1 cellular context compared by ENCODE assay signal in the genomic region with DNA sequence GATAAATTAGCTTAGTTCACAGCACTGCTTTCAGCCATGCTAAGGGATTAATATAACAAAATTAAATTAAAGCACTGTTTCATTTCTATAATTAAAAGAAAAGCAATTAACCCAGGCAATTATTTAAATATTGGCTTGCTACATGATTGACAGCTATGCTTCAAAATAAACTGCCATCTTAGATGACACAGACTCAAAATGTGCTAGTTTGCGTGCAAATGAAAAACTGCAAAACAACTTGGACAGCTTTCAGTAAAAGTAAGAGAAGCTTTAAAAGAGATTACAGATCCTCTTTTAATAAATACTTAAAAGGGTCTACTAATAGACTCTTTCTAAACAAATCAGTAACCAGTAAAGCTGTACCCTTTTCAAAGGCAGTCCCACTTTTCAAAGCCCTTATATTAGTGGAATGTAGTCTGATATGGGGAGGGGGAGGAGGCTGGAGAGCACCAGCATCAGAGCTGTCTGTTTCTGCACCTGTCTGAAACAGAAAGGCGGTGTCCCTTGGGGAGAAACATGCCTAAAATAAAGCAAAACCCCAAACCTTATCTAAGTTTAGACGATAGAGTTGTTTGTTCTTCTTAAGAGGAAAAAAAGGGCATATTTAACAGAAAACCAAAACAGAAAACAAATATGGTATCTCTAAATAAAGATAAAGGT.
TF ChIP-seq lines count a peak whose summit lies in the region.

No MANE protein-coding gene starts in this region.

TF ChIP-seq in GM12878, 131 proteins besides CTCF, POLR2A, EP300 and RAD21 (continued from another document and continues in another):
- TF ChIP-seq TCF7 (IDR thresholded peaks at IDR 0.05; ENCODE audit: borderline replicate concordance): no peak
- no peak for TF ChIP-seq EGR1 (IDR thresholded peaks at IDR 0.05; ENCODE audit: borderline replicate concordance in 1 of 2, low read depth in 2 of 2, low read length in 2 of 2)
- TF ChIP-seq PKNOX1 (IDR thresholded peaks at IDR 0.05): peak; percentile 97
- no peak for TF ChIP-seq TAF1 (IDR thresholded peaks at IDR 0.05; ENCODE audit: borderline replicate concordance, low read depth, low read length)
- TF ChIP-seq ATF7 (IDR thresholded peaks at IDR 0.05; ENCODE audit: low read depth): peak; percentile 76
- TF ChIP-seq FOS (IDR thresholded peaks at IDR 0.05; ENCODE audit: borderline replicate concordance, extremely low read depth, insufficient read length): no peak
- no peak for TF ChIP-seq ZSCAN29 (IDR thresholded peaks at IDR 0.05)
- TF ChIP-seq MXI1 (IDR thresholded peaks at IDR 0.05; ENCODE audit: low read depth, low read length): peak; percentile 74
- TF ChIP-seq, protein P1, sequence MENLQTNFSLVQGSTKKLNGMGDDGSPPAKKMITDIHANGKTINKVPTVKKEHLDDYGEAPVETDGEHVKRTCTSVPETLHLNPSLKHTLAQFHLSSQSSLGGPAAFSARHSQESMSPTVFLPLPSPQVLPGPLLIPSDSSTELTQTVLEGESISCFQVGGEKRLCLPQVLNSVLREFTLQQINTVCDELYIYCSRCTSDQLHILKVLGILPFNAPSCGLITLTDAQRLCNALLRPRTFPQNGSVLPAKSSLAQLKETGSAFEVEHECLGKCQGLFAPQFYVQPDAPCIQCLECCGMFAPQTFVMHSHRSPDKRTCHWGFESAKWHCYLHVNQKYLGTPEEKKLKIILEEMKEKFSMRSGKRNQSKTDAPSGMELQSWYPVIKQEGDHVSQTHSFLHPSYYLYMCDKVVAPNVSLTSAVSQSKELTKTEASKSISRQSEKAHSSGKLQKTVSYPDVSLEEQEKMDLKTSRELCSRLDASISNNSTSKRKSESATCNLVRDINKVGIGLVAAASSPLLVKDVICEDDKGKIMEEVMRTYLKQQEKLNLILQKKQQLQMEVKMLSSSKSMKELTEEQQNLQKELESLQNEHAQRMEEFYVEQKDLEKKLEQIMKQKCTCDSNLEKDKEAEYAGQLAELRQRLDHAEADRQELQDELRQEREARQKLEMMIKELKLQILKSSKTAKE (IDR thresholded peaks at IDR 0.05; ENCODE audit: low read depth, poor library complexity, severe bottlenecking): peak; percentile 92
- TF ChIP-seq, protein P2, sequence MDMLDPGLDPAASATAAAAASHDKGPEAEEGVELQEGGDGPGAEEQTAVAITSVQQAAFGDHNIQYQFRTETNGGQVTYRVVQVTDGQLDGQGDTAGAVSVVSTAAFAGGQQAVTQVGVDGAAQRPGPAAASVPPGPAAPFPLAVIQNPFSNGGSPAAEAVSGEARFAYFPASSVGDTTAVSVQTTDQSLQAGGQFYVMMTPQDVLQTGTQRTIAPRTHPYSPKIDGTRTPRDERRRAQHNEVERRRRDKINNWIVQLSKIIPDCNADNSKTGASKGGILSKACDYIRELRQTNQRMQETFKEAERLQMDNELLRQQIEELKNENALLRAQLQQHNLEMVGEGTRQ (IDR thresholded peaks at IDR 0.05; ENCODE audit: borderline replicate concordance, low read depth, low read length): no peak
- peak; percentile 99 for TF ChIP-seq MEF2A (IDR thresholded peaks at IDR 0.05; ENCODE audit: insufficient read depth, low read depth, low read length)
- TF ChIP-seq LARP7 (IDR thresholded peaks at IDR 0.05): no peak
- no peak for TF ChIP-seq RBBP5 (conservative IDR thresholded peaks at IDR 0.05)
- no peak for TF ChIP-seq ZBTB40 (IDR thresholded peaks at IDR 0.05; ENCODE audit: borderline replicate concordance)
- TF ChIP-seq, protein P3, sequence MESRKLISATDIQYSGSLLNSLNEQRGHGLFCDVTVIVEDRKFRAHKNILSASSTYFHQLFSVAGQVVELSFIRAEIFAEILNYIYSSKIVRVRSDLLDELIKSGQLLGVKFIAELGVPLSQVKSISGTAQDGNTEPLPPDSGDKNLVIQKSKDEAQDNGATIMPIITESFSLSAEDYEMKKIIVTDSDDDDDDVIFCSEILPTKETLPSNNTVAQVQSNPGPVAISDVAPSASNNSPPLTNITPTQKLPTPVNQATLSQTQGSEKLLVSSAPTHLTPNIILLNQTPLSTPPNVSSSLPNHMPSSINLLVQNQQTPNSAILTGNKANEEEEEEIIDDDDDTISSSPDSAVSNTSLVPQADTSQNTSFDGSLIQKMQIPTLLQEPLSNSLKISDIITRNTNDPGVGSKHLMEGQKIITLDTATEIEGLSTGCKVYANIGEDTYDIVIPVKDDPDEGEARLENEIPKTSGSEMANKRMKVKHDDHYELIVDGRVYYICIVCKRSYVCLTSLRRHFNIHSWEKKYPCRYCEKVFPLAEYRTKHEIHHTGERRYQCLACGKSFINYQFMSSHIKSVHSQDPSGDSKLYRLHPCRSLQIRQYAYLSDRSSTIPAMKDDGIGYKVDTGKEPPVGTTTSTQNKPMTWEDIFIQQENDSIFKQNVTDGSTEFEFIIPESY (IDR thresholded peaks at IDR 0.05): no peak
- TF ChIP-seq, protein P4, sequence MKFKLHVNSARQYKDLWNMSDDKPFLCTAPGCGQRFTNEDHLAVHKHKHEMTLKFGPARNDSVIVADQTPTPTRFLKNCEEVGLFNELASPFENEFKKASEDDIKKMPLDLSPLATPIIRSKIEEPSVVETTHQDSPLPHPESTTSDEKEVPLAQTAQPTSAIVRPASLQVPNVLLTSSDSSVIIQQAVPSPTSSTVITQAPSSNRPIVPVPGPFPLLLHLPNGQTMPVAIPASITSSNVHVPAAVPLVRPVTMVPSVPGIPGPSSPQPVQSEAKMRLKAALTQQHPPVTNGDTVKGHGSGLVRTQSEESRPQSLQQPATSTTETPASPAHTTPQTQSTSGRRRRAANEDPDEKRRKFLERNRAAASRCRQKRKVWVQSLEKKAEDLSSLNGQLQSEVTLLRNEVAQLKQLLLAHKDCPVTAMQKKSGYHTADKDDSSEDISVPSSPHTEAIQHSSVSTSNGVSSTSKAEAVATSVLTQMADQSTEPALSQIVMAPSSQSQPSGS (IDR thresholded peaks at IDR 0.05; ENCODE audit: low read length): peak; percentile 92
- TF ChIP-seq RFX5 (IDR thresholded peaks at IDR 0.05; ENCODE audit: low read depth, low read length): no peak
- peak; percentile 90 for TF ChIP-seq ZBED1 (IDR thresholded peaks at IDR 0.05; ENCODE audit: borderline replicate concordance)
- no peak for TF ChIP-seq ZNF207 (IDR thresholded peaks at IDR 0.05; ENCODE audit: borderline replicate concordance)
- TF ChIP-seq, protein P5, sequence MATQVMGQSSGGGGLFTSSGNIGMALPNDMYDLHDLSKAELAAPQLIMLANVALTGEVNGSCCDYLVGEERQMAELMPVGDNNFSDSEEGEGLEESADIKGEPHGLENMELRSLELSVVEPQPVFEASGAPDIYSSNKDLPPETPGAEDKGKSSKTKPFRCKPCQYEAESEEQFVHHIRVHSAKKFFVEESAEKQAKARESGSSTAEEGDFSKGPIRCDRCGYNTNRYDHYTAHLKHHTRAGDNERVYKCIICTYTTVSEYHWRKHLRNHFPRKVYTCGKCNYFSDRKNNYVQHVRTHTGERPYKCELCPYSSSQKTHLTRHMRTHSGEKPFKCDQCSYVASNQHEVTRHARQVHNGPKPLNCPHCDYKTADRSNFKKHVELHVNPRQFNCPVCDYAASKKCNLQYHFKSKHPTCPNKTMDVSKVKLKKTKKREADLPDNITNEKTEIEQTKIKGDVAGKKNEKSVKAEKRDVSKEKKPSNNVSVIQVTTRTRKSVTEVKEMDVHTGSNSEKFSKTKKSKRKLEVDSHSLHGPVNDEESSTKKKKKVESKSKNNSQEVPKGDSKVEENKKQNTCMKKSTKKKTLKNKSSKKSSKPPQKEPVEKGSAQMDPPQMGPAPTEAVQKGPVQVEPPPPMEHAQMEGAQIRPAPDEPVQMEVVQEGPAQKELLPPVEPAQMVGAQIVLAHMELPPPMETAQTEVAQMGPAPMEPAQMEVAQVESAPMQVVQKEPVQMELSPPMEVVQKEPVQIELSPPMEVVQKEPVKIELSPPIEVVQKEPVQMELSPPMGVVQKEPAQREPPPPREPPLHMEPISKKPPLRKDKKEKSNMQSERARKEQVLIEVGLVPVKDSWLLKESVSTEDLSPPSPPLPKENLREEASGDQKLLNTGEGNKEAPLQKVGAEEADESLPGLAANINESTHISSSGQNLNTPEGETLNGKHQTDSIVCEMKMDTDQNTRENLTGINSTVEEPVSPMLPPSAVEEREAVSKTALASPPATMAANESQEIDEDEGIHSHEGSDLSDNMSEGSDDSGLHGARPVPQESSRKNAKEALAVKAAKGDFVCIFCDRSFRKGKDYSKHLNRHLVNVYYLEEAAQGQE (IDR thresholded peaks at IDR 0.05; ENCODE audit: low read depth, low read length): no peak
- TF ChIP-seq PML (IDR thresholded peaks at IDR 0.05; ENCODE audit: low read length): peak; percentile 74
- TF ChIP-seq YBX1 (IDR thresholded peaks at IDR 0.05): no peak
- TF ChIP-seq STAT1 (conservative IDR thresholded peaks at IDR 0.05): no peak
- peak; percentile 60; the same call in 1 of the 2 replicates for TF ChIP-seq JUNB (IDR thresholded peaks at IDR 0.05)
- TF ChIP-seq MYB (IDR thresholded peaks at IDR 0.05; ENCODE audit: borderline replicate concordance, low read depth, low read length): peak; percentile 81; the same call in 1 of the 2 replicates
- TF ChIP-seq NRF1 (conservative IDR thresholded peaks at IDR 0.05; ENCODE audit: low read depth, low read length): no peak
- TF ChIP-seq MYC (IDR thresholded peaks at IDR 0.05; ENCODE audit: insufficient read depth, insufficient read length, insufficient replicate concordance, low read length, severe bottlenecking): no peak
- peak; percentile 98 for TF ChIP-seq TBL1XR1 (IDR thresholded peaks at IDR 0.05; ENCODE audit: low read depth, low read length)
- TF ChIP-seq, protein P6, sequence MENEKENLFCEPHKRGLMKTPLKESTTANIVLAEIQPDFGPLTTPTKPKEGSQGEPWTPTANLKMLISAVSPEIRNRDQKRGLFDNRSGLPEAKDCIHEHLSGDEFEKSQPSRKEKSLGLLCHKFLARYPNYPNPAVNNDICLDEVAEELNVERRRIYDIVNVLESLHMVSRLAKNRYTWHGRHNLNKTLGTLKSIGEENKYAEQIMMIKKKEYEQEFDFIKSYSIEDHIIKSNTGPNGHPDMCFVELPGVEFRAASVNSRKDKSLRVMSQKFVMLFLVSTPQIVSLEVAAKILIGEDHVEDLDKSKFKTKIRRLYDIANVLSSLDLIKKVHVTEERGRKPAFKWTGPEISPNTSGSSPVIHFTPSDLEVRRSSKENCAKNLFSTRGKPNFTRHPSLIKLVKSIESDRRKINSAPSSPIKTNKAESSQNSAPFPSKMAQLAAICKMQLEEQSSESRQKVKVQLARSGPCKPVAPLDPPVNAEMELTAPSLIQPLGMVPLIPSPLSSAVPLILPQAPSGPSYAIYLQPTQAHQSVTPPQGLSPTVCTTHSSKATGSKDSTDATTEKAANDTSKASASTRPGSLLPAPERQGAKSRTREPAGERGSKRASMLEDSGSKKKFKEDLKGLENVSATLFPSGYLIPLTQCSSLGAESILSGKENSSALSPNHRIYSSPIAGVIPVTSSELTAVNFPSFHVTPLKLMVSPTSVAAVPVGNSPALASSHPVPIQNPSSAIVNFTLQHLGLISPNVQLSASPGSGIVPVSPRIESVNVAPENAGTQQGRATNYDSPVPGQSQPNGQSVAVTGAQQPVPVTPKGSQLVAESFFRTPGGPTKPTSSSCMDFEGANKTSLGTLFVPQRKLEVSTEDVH (IDR thresholded peaks at IDR 0.05; ENCODE audit: low read depth, partially characterized antibody): no peak
- TF ChIP-seq ZNF217 (IDR thresholded peaks at IDR 0.05): no peak
- peak; percentile 65 for TF ChIP-seq IKZF1 (conservative IDR thresholded peaks at IDR 0.05)
- TF ChIP-seq RAD51 (IDR thresholded peaks at IDR 0.05): no peak
- TF ChIP-seq ETV6 (conservative IDR thresholded peaks at IDR 0.05 in 1 of 2, IDR thresholded peaks at IDR 0.05 in 1 of 2; ENCODE audit: borderline replicate concordance in 1 of 2, low read depth in 1 of 2): peak in 1 of 2 experiments; percentile 71; a peak in 1 of 4 replicates
- no peak; the same call in 1 of the 2 replicates for TF ChIP-seq GATAD2B (conservative IDR thresholded peaks at IDR 0.05; ENCODE audit: low read depth)
- no peak for TF ChIP-seq RB1 (IDR thresholded peaks at IDR 0.05; ENCODE audit: borderline replicate concordance)
- peak; percentile 82; the same call in 1 of the 2 replicates for TF ChIP-seq MTA3 (IDR thresholded peaks at IDR 0.05; ENCODE audit: borderline replicate concordance, low read length)
- TF ChIP-seq, protein P7, sequence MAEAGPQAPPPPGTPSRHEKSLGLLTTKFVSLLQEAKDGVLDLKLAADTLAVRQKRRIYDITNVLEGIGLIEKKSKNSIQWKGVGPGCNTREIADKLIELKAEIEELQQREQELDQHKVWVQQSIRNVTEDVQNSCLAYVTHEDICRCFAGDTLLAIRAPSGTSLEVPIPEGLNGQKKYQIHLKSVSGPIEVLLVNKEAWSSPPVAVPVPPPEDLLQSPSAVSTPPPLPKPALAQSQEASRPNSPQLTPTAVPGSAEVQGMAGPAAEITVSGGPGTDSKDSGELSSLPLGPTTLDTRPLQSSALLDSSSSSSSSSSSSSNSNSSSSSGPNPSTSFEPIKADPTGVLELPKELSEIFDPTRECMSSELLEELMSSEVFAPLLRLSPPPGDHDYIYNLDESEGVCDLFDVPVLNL (IDR thresholded peaks at IDR 0.05; ENCODE audit: low read depth, low read length): no peak
- TF ChIP-seq YY1 (IDR thresholded peaks at IDR 0.05; ENCODE audit: low read depth, low read length): peak; percentile 59; the same call in 1 of the 2 replicates
